ENCODE assay signal across 8 cellular contexts in the genomic region with DNA sequence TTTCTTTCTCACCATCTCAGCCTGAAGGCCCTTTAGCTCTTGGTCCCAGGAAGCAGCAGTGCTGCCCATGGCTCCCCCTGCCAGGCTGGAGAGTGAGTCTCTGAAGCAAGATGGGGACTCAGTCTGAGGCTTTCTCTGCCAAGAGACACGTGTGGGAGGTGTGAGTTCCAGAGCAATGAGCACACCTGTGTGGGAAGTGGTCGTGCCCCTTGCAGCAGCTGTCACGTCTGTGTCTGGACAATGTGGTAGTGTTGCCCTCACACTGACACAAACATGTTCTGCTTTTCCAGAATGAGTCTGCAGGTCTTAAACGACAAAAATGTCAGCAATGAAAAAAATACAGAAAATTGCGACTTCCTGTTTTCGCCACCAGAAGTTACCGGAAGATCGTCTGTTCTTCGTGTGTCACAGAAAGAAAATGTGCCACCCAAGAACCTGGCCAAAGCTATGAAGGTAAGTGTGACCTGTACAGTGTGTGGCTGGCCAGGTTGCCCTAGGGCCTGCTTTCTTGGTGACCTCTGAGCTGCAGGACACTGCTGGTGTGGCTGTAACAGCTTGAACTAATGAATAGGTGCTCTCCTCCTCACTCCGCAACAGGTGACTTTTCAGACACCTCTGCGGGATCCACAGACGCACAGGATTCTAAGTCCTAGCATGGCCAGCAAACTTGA. TPM values are rescaled to one million over a fixed set of nuclear protein-coding genes. Genes with fewer than 3 reads are reported as not detected.
DNase-seq lines count a peak whose midpoint lies in the region; ATAC-seq and TF ChIP-seq lines count a peak whose summit lies in the region.

No MANE protein-coding gene starts in this region.

- H3K4me3 ChIP-seq in SU-DHL-6 (ENCODE audit: insufficient read depth, low read length, poor library complexity, severe bottlenecking): peak overlapping the region; percentile 87
- H3K4me3 ChIP-seq in smooth muscle cell: no peak overlapping the region

- H4K20me1 ChIP-seq in SU-DHL-6 (ENCODE audit: low read depth, low read length) (peaks cover 6% of the 10 kb centered on the region; the same call in 1 of the 2 replicates), smooth muscle cell (ENCODE audit: low read depth) (peaks cover 7% of the 10 kb centered on the region)

- H3K36me3 ChIP-seq in SU-DHL-6 (ENCODE audit: low read length) (peaks cover 19% of the 10 kb centered on the region), smooth muscle cell (ENCODE audit: low read depth) (no peaks in the 10 kb centered on the region)

- peak overlapping the region; percentile 93 for H3K27ac ChIP-seq in SU-DHL-6 (ENCODE audit: low read depth, low read length)
- no peak overlapping the region for H3K27ac ChIP-seq in smooth muscle cell (ENCODE audit: low read depth)

- DNase-seq in GM13977 (ENCODE audit: low spot score) (peak; percentile 46), chondrocyte (ENCODE audit: low spot score) (peak; percentile 51), smooth muscle cell (lab: John Stamatoyannopoulos, UW; ENCODE audit: unreplicated experiment) (no peak), EL (no peak), pons (ENCODE audit: low spot score) (no peak)

- no peaks in the 10 kb centered on the region for H3K27me3 Mint-ChIP-seq in chondrocyte (ENCODE audit: low read depth)

- H3K4me1 ChIP-seq in smooth muscle cell (ENCODE audit: low read depth): peaks cover 8% of the 10 kb centered on the region

- H3K9ac ChIP-seq in SU-DHL-6 (ENCODE audit: low read length) (peak overlapping the region; percentile 97), smooth muscle cell (ENCODE audit: low read depth) (no peak overlapping the region)

- H3K4me2 ChIP-seq in SU-DHL-6 (ENCODE audit: low read depth, low read length, poor library complexity, severe bottlenecking) (peak overlapping the region; percentile 83), smooth muscle cell (peak overlapping the region; percentile 99)

- no peaks in the 10 kb centered on the region for H3K27me3 ChIP-seq in SU-DHL-6 (ENCODE audit: low read length)
- no peaks in the 10 kb centered on the region for H3K27me3 ChIP-seq in smooth muscle cell (ENCODE audit: low read depth)

- H3K4me3 Mint-ChIP-seq in chondrocyte (ENCODE audit: unreplicated experiment): peak overlapping the region; percentile 81

- H3K9me2 ChIP-seq in SU-DHL-6 (replicated peaks; ENCODE audit: insufficient read depth, low read length): no peaks in the 10 kb centered on the region

- no peaks in the 10 kb centered on the region for H3K9me3 Mint-ChIP-seq in chondrocyte (ENCODE audit: low read depth)

- WGBS in smooth muscle cell (ENCODE audit: low lambda C conversion rate): 80% methylated on average over 12 of the region's 12 CpGs

- H3K79me2 ChIP-seq in SU-DHL-6 (ENCODE audit: insufficient read depth, low read length) (peaks cover 59% of the 10 kb centered on the region), smooth muscle cell (ENCODE audit: low read depth) (peaks cover 47% of the 10 kb centered on the region)

- peak overlapping the region; percentile 36 for H3K27ac Mint-ChIP-seq in chondrocyte (ENCODE audit: unreplicated experiment)

- ATAC-seq in HG02885 (IDR thresholded peaks at IDR 0.05; ENCODE audit: poor library complexity, unreplicated experiment): no peak
- no peak for ATAC-seq in HG02884 (IDR thresholded peaks at IDR 0.05; ENCODE audit: unreplicated experiment)

- H3F3A ChIP-seq in SU-DHL-6 (ENCODE audit: insufficient read depth) (peaks cover 34% of the 10 kb centered on the region), smooth muscle cell (ENCODE audit: low read depth) (no peaks in the 10 kb centered on the region)

- peaks cover 7% of the 10 kb centered on the region for H3K36me3 Mint-ChIP-seq in chondrocyte (ENCODE audit: low read depth)

- in situ Hi-C loops in GM13977 (cut with MboI; ENCODE audit: low pct_unique_long_range_greater_than_20kb, low sequenced_read_pairs, unreplicated experiment): no loop called here

- H3K4me1 Mint-ChIP-seq in chondrocyte (ENCODE audit: low read depth): peaks cover 49% of the 10 kb centered on the region

- H2AFZ ChIP-seq in SU-DHL-6 (ENCODE audit: low read depth, low read length, severe bottlenecking) (no peak overlapping the region), smooth muscle cell (ENCODE audit: low read depth) (no peak overlapping the region)

- TF ChIP-seq CTCF in GM13977 (IDR thresholded peaks at IDR 0.05; ENCODE audit: extremely low read depth, insufficient read depth, missing control alignments): no peak
- TF ChIP-seq CTCF in SU-DHL-6 (IDR thresholded peaks at IDR 0.05; ENCODE audit: insufficient read depth, low read length, poor library complexity, severe bottlenecking): no peak
- TF ChIP-seq CTCF in chondrocyte (IDR thresholded peaks at IDR 0.05): no peak
- TF ChIP-seq CTCF in smooth muscle cell (IDR thresholded peaks at IDR 0.05; ENCODE audit: borderline replicate concordance, insufficient read depth, poor library complexity, severe bottlenecking): no peak

- H3K9me3 ChIP-seq in SU-DHL-6 (ENCODE audit: insufficient read depth, low read length) (no peaks in the 10 kb centered on the region), smooth muscle cell (replicated peaks; ENCODE audit: low read depth) (no peaks in the 10 kb centered on the region)

RNA-seq across cellular contexts. Expression of a gene that starts 1.9 kb away (rescaled TPM):
- total RNA-seq in chondrocyte (15.9 to 20.9 TPM (median 19.3 TPM) in 3 replicates), smooth muscle cell (4.0 and 19.4 TPM in 2 replicates)
- 12.5 and 14.7 TPM in 2 replicates for polyA plus RNA-seq in smooth muscle cell

RNA-seq across cellular contexts. Expression of a gene that starts 2.1 kb away (rescaled TPM):
- total RNA-seq in chondrocyte: 37.0 to 56.2 TPM (median 43.0 TPM) in 3 replicates
- total RNA-seq in smooth muscle cell: 29.9 and 30.4 TPM in 2 replicates
- polyA plus RNA-seq in smooth muscle cell: 49.0 and 50.5 TPM in 2 replicates

RNA-seq across cellular contexts. Expression of a gene that starts 11.1 kb away (rescaled TPM):
- total RNA-seq in chondrocyte (47.0 to 48.7 TPM (median 47.5 TPM) in 3 replicates), smooth muscle cell (57.1 and 63.9 TPM in 2 replicates)
- 55.4 and 57.3 TPM in 2 replicates for polyA plus RNA-seq in smooth muscle cell

RNA-seq across cellular contexts. Expression of a gene that starts 39.2 kb away (rescaled TPM):
- total RNA-seq in chondrocyte: 6.9 to 8.0 TPM (median 7.3 TPM) in 3 replicates
- total RNA-seq in smooth muscle cell: not detected in 2 replicates
- polyA plus RNA-seq in smooth muscle cell: 0.70 and 2.7 TPM in 2 replicates

Comparison
In these comparisons a context has a peak if more than half of its experiments do, and no peak if none do; other contexts are left out.
1. DNase-seq: peak in GM13977 (single experiment) and chondrocyte (single experiment); none in smooth muscle cell (single experiment), EL (single experiment) and pons (single experiment).